In genomic region chr5:75717082-75717922, GRCh38 we compare ENCODE assay signal across 8 cellular contexts. TPM values are rescaled to one million over a fixed set of nuclear protein-coding genes. Genes with fewer than 3 reads are reported as not detected.
A peak's percentile ranks its signal among the peaks of the same experiment; 100 is the strongest.
DNase-seq lines count a peak whose midpoint lies in the region; ATAC-seq lines count a peak whose summit lies in the region.

POC5 (minus strand) TSS chr5:75717437; CDS start chr5:75712937, 4,500 bp downstream.

- H3K27me3 ChIP-seq in effector memory CD4-positive, alpha-beta T cell (replicated peaks; ENCODE audit: control insufficient read depth, insufficient read depth, low read length, poor library complexity, severe bottlenecking): no peaks in the 10 kb centered on the region

- H3K9me3 ChIP-seq in effector memory CD4-positive, alpha-beta T cell (ENCODE audit: control insufficient read depth, low read length): no peaks in the 10 kb centered on the region

- peaks cover 3% of the 10 kb centered on the region for H3K4me1 ChIP-seq in effector memory CD4-positive, alpha-beta T cell (ENCODE audit: control insufficient read depth, insufficient read depth, low read length, poor library complexity, severe bottlenecking)

- peak; percentile 93 for DNase-seq in COLO668 (lab: John Stamatoyannopoulos, UW; ENCODE audit: unreplicated experiment)
- DNase-seq in HT1080 (ENCODE audit: low read depth): peak; percentile 97
- peak; percentile 97 for DNase-seq in NOMO-1 treated with DMSO at 0.1 percent for 48 hours (lab: John Stamatoyannopoulos, UW; ENCODE audit: unreplicated experiment)
- peak; percentile 94 to 96 for DNase-seq in activated CD8-positive, alpha-beta memory T cell treated with anti-CD3 and anti-CD28 coated beads for 4 hours (ENCODE audit: low read depth in 2 of 2)
- peak; percentile 96 to 98 (median 97) for DNase-seq in effector memory CD4-positive, alpha-beta T cell
- peak; percentile 96 to 97 for DNase-seq in lung microvascular endothelial cell (ENCODE audit: low read depth in 2 of 2)
- DNase-seq in stimulated activated CD4-positive, alpha-beta T cell treated with anti-CD3 and anti-CD28 coated beads, TNF-alpha, amount 100 ng/mL, for 48 hours (ENCODE audit: low read depth in 3 of 3): peak; percentile 96 to 98 (median 98)

- peak within 1 kb of the TSS; percentile 65 for H3K27ac ChIP-seq in effector memory CD4-positive, alpha-beta T cell (ENCODE audit: insufficient read depth, low read length, poor library complexity, severe bottlenecking)

- peaks cover under 1% of the 10 kb centered on the region for H3K36me3 ChIP-seq in effector memory CD4-positive, alpha-beta T cell (ENCODE audit: control insufficient read depth, insufficient read depth, low read length)

- H3K4me3 ChIP-seq in effector memory CD4-positive, alpha-beta T cell (ENCODE audit: insufficient read depth, low read depth, low read length, poor library complexity, severe bottlenecking): peak within 1 kb of the TSS; percentile 62

- peak; percentile 90 for ATAC-seq in GM21360 (IDR thresholded peaks at IDR 0.05; ENCODE audit: unreplicated experiment)

RNA-seq across cellular contexts. Expression of gene POC5, which starts in this region (rescaled TPM):
- 19.1 and 22.6 TPM in 2 replicates for total RNA-seq in HT1080 (2014; rRNA removed; shearing (Covaris generic))
- polyA plus RNA-seq in HT1080 (2015; cell fraction: cytosol; rRNA removed): 20.9 and 21.6 TPM in 2 replicates
- polyA plus RNA-seq in HT1080 (2015; cell fraction: nucleus; rRNA removed): 50.4 and 50.8 TPM in 2 replicates
- 5.9 and 8.3 TPM in 2 replicates for total RNA-seq in lung microvascular endothelial cell

Comparison
In these comparisons a context has a peak if more than half of its experiments do, and no peak if none do; other contexts are left out.
1. Peak in every context shown above with its lines: DNase-seq, ATAC-seq, H3K4me3 ChIP-seq and H3K27ac ChIP-seq.